Comparison of ENCODE assay signal across 24 cellular contexts in the genomic region with DNA sequence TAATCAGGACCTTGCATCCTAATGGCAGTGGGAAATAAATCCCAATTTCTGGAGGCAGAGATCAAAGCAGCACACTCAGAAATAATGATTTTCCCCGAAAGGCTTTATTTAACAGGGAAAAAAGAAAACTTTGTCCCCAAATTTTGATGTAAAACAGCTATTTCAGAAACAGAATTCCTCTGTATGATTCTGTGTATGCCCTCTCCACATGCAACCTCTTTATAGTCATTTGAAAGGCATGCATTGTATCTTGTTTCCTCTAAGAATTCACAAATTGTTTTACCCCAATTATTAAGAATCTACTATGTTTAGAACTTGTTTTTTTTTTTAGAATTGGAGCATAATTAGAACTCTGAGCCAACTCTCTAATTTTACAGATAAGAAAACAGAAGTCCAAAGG. TPM values are rescaled to one million over a fixed set of nuclear protein-coding genes. Genes with fewer than 3 reads are reported as not detected.
DNase-seq lines count a peak whose midpoint lies in the region; ATAC-seq, FAIRE-seq and TF ChIP-seq lines count a peak whose summit lies in the region.
"Had no signal": no experiment of that assay in that cellular context is flagged by ENCODE, and none has a peak within 500 bp of the region (broad histone marks: within the 10 kb centered on the region; RNA-seq: fewer than 3 reads in every experiment).

No MANE protein-coding gene starts in this region.

- no peak for TF ChIP-seq EP300 in A549 (IDR thresholded peaks at IDR 0.05)

- peaks cover 14% of the 10 kb centered on the region for H3K4me1 Mint-ChIP-seq in activated CD4-positive, alpha-beta memory T cell treated with anti-CD3 and anti-CD28 coated beads, Interleukin-2, amount 10 ng/mL, durations not matched to agents 7 days and 5 days
- peaks cover 8% of the 10 kb centered on the region for H3K4me1 Mint-ChIP-seq in T-helper 2 cell treated with Interferon-gamma antibody and Interleukin-4, amounts not matched to agents 5 μg/mL and 100 μg/mL, for 36 hours (ENCODE audit: low read depth)

- H3K36me3 Mint-ChIP-seq in activated CD4-positive, alpha-beta memory T cell treated with anti-CD3 and anti-CD28 coated beads, Interleukin-2, amount 10 ng/mL, durations not matched to agents 7 days and 5 days (ENCODE audit: low read depth): peaks cover 8% of the 10 kb centered on the region
- peaks cover 13% of the 10 kb centered on the region for H3K36me3 Mint-ChIP-seq in T-helper 2 cell treated with Interferon-gamma antibody and Interleukin-4, amounts not matched to agents 5 μg/mL and 100 μg/mL, for 36 hours (ENCODE audit: low read depth)

- peak overlapping the region; percentile 18 to 26; a peak in 3 of 6 replicates for H3K27ac ChIP-seq in A549
- peak overlapping the region; percentile 96 for H3K27ac ChIP-seq in HUES48 (ENCODE audit: low read depth, low read length)
- peak overlapping the region; percentile 59 for H3K27ac ChIP-seq in iPS-20b (ENCODE audit: low read length)
- no peak overlapping the region for H3K27ac ChIP-seq in tibial artery
- H3K27ac ChIP-seq: BLaER1, ovary, right atrium auricular region had no signal

- H3K4me3 Mint-ChIP-seq in activated CD4-positive, alpha-beta memory T cell treated with anti-CD3 and anti-CD28 coated beads, Interleukin-2, amount 10 ng/mL, durations not matched to agents 7 days and 5 days: no peak overlapping the region
- no peak overlapping the region for H3K4me3 Mint-ChIP-seq in T-helper 2 cell treated with Interferon-gamma antibody and Interleukin-4, amounts not matched to agents 5 μg/mL and 100 μg/mL, for 36 hours
- H3K4me3 Mint-ChIP-seq: activated CD4-positive, alpha-beta T cell treated with anti-CD3 and anti-CD28 coated beads for 36 hours; activated T-cell treated with anti-CD3 and anti-CD28 coated beads, Interleukin-2, amount 50 U/mL, for 4 hours; memory B cell had no signal

- intact Hi-C loops in tibial artery (cut with DNase I; ENCODE audit: low total_unique reads): no loop called here

- H3K27ac Mint-ChIP-seq in activated CD4-positive, alpha-beta memory T cell treated with anti-CD3 and anti-CD28 coated beads, Interleukin-2, amount 10 ng/mL, durations not matched to agents 7 days and 5 days: no peak overlapping the region
- H3K27ac Mint-ChIP-seq in T-helper 2 cell treated with Interferon-gamma antibody and Interleukin-4, amounts not matched to agents 5 μg/mL and 100 μg/mL, for 36 hours: no peak overlapping the region
- H3K27ac Mint-ChIP-seq: activated CD4-positive, alpha-beta T cell treated with anti-CD3 and anti-CD28 coated beads for 36 hours; memory B cell had no signal

- FAIRE-seq in A549 (lab: Jason Lieb, UNC): no peak
- FAIRE-seq: frontal cortex had no signal

- POLR2A ChIA-PET in A549 (lab: Yijun Ruan, JAX): no interaction called here
- POLR2A ChIA-PET in activated CD4-positive, alpha-beta memory T cell treated with anti-CD3 and anti-CD28 coated beads, Interleukin-2, amount 10 ng/mL, durations not matched to agents 7 days and 5 days (lab: Charles Lee): no interaction called here

- H3K9me3 Mint-ChIP-seq in activated CD4-positive, alpha-beta memory T cell treated with anti-CD3 and anti-CD28 coated beads, Interleukin-2, amount 10 ng/mL, durations not matched to agents 7 days and 5 days: no peaks in the 10 kb centered on the region
- H3K9me3 Mint-ChIP-seq in T-helper 2 cell treated with Interferon-gamma antibody and Interleukin-4, amounts not matched to agents 5 μg/mL and 100 μg/mL, for 36 hours: no peaks in the 10 kb centered on the region
- H3K9me3 Mint-ChIP-seq: activated T-cell treated with anti-CD3 and anti-CD28 coated beads, Interleukin-2, amount 50 U/mL, for 4 hours; memory B cell had no signal

- CTCF ChIA-PET in A549 (lab: Yijun Ruan, JAX): interaction anchor here (0.7 kb wide), 1 partner anchor 210 kb away, joined by 3 read pairs; no protein-coding TSS in a partner anchor
- CTCF ChIA-PET in activated CD4-positive, alpha-beta memory T cell treated with anti-CD3 and anti-CD28 coated beads, Interleukin-2, amount 10 ng/mL, durations not matched to agents 7 days and 5 days (lab: Charles Lee): no interaction called here

- H3K4me3 ChIP-seq in A549 (no peak overlapping the region), HUES48 (ENCODE audit: low read depth, low read length) (peak overlapping the region; percentile 45), iPS-20b (ENCODE audit: low read length) (peak overlapping the region; percentile 32), tibial artery (no peak overlapping the region)
- H3K4me3 ChIP-seq: BLaER1, ovary, right atrium auricular region had no signal

- no peaks in the 10 kb centered on the region for H3K27me3 Mint-ChIP-seq in activated CD4-positive, alpha-beta memory T cell treated with anti-CD3 and anti-CD28 coated beads, Interleukin-2, amount 10 ng/mL, durations not matched to agents 7 days and 5 days
- no peaks in the 10 kb centered on the region for H3K27me3 Mint-ChIP-seq in T-helper 2 cell treated with Interferon-gamma antibody and Interleukin-4, amounts not matched to agents 5 μg/mL and 100 μg/mL, for 36 hours (ENCODE audit: low read depth)
- H3K27me3 Mint-ChIP-seq: activated CD4-positive, alpha-beta T cell treated with anti-CD3 and anti-CD28 coated beads for 36 hours; memory B cell had no signal

- H3K9ac ChIP-seq in HUES48 (ENCODE audit: low read depth, low read length): peak overlapping the region; percentile 69
- peak overlapping the region; percentile 64 for H3K9ac ChIP-seq in iPS-20b (ENCODE audit: low read depth, low read length)
- H3K9ac ChIP-seq: BLaER1 had no signal

- TF ChIP-seq CTCF in A549 (IDR thresholded peaks at IDR 0.05) (no peak), tibial artery (IDR thresholded peaks at IDR 0.05) (no peak)

- no peak for ATAC-seq in A549
- ATAC-seq: activated CD4-positive, alpha-beta T cell treated with anti-CD3 and anti-CD28 coated beads for 36 hours; activated T-cell treated with anti-CD3 and anti-CD28 coated beads, Interleukin-2, amount 50 U/mL, for 4 hours; HCT116; left colon; Right ventricle myocardium inferior had no signal

- H3K36me3 ChIP-seq in HUES48 (ENCODE audit: control insufficient read depth, insufficient read depth, low read length) (peaks cover 9% of the 10 kb centered on the region), iPS-20b (ENCODE audit: insufficient read depth, low read depth, low read length) (peaks cover 9% of the 10 kb centered on the region), tibial artery (no peaks in the 10 kb centered on the region)
- H3K36me3 ChIP-seq: BLaER1, ovary, right atrium auricular region had no signal

- peaks cover 23% of the 10 kb centered on the region for H3K4me1 ChIP-seq in A549
- peaks cover 46% of the 10 kb centered on the region for H3K4me1 ChIP-seq in HUES48 (ENCODE audit: control insufficient read depth, insufficient read depth, low read length)
- peaks cover 26% of the 10 kb centered on the region; the same call in 1 of the 2 replicates for H3K4me1 ChIP-seq in iPS-20b (ENCODE audit: insufficient read depth, low read length)
- H3K4me1 ChIP-seq in tibial artery: peaks cover 0 to 14% (median 9%) of the 10 kb centered on the region in 4 donors

- 63% methylated on average over 1 of the region's 1 CpG for WGBS in A549 (ENCODE audit: missing lambda C conversion rate)

- H3K4me2 ChIP-seq in A549: peak overlapping the region; percentile 23; the same call in 1 of the 3 replicates
- H3K4me2 ChIP-seq: BLaER1 had no signal

- no peaks in the 10 kb centered on the region for H3K27me3 ChIP-seq in HUES48 (ENCODE audit: control insufficient read depth, insufficient read depth, low read length)
- no peaks in the 10 kb centered on the region for H3K27me3 ChIP-seq in iPS-20b (ENCODE audit: insufficient read depth, low read length)
- H3K27me3 ChIP-seq in tibial artery: no peaks in the 10 kb centered on the region
- H3K27me3 ChIP-seq: BLaER1, ovary, right atrium auricular region had no signal

- H3K9me3 ChIP-seq in A549: no peaks in the 10 kb centered on the region
- no peaks in the 10 kb centered on the region for H3K9me3 ChIP-seq in HUES48 (ENCODE audit: control insufficient read depth, insufficient read depth, low read length)
- H3K9me3 ChIP-seq in iPS-20b (ENCODE audit: insufficient read depth, low read depth, low read length): no peaks in the 10 kb centered on the region
- H3K9me3 ChIP-seq in tibial artery: no peaks in the 10 kb centered on the region
- H3K9me3 ChIP-seq: BLaER1, ovary, right atrium auricular region had no signal

- no peak for TF ChIP-seq POLR2A in A549 (IDR thresholded peaks at IDR 0.05; ENCODE audit: low read length)

- DNase-seq in A549 (ENCODE audit: low read depth in 1 of 2, low spot score in 1 of 2) (no peak), dedifferentiated amniotic fluid mesenchymal stem cell (ENCODE audit: extremely low spot score) (peak; percentile 29), globus pallidus (ENCODE audit: low spot score) (no peak), tibial artery (no peak)
- DNase-seq in activated CD4-positive, alpha-beta memory T cell treated with anti-CD3 and anti-CD28 coated beads, Interleukin-2, amount 10 ng/mL, durations not matched to agents 7 days and 5 days: no peak
- DNase-seq in T-helper 2 cell treated with Interferon-gamma antibody and Interleukin-4, amounts not matched to agents 5 μg/mL and 100 μg/mL, for 36 hours (ENCODE audit: low spot score): no peak
- DNase-seq: activated CD4-positive, alpha-beta T cell treated with anti-CD3 and anti-CD28 coated beads for 36 hours; activated naive CD4-positive, alpha-beta T cell; activated T-cell treated with anti-CD3 and anti-CD28 coated beads, Interleukin-2, amount 50 U/mL, for 4 hours; cortex of kidney; EL; left colon; NCI-H187 treated with DMSO at 0.1 percent for 48 hours; stimulated activated CD8-positive, alpha-beta memory T cell treated with anti-CD3 and anti-CD28 coated beads, Interleukin-4, amount 100 ng/mL, for 48 hours had no signal

- TF ChIP-seq RAD21 in A549 (conservative IDR thresholded peaks at IDR 0.05 in 1 of 2, IDR thresholded peaks at IDR 0.05 in 1 of 2): no peak

TF ChIP-seq in A549, 52 proteins besides CTCF, POLR2A, EP300 and RAD21 (continues in another document):
- no peak for TF ChIP-seq MAFK (IDR thresholded peaks at IDR 0.05; ENCODE audit: partially characterized antibody)

RNA-seq across cellular contexts. Expression of a gene that starts 2.7 kb away (rescaled TPM):
- polyA plus RNA-seq in A549 (2011; rRNA removed): 32.4 and 34.6 TPM in 2 replicates
- 3.8 and 4.5 TPM in 2 replicates for polyA plus RNA-seq in A549 (2012; cell fraction: cytosol; rRNA removed)
- 5.1 and 10.2 TPM in 2 replicates for polyA plus RNA-seq in A549 (2012; cell fraction: nucleus; rRNA removed)
- polyA plus RNA-seq in A549 (2017; fragmentation: RNase III; extraction: RNeasy Plus Mini Kit Qiagen cat#74134 plus additional on column Dnase treatment): 16.6 to 17.2 TPM (median 16.9 TPM) in 3 replicates
- polyA minus RNA-seq in A549 (2011; rRNA and poly(A)+ RNA removed): 35.8 and 42.7 TPM in 2 replicates
- 10 to 100 TPM; 48.3 to 51.8 TPM for total RNA-seq in activated CD4-positive, alpha-beta memory T cell treated with anti-CD3 and anti-CD28 coated beads, Interleukin-2, amount 10 ng/mL, durations not matched to agents 7 days and 5 days

RNA-seq across cellular contexts. Expression of a gene that starts 58.1 kb away (rescaled TPM):
- polyA plus RNA-seq in A549 (2011; rRNA removed) (0.19 and 0.41 TPM in 2 replicates), A549 (2017; fragmentation: RNase III; extraction: RNeasy Plus Mini Kit Qiagen cat#74134 plus additional on column Dnase treatment) (0.15 to 0.17 TPM in 2 of 3 replicates, not detected in the other)
- polyA plus RNA-seq in A549 (2012; cell fraction: cytosol; rRNA removed): not detected in 2 replicates
- polyA plus RNA-seq in A549 (2012; cell fraction: nucleus; rRNA removed): not detected in 2 replicates
- not detected in 2 replicates for polyA minus RNA-seq in A549 (2011; rRNA and poly(A)+ RNA removed)
- total RNA-seq in activated CD4-positive, alpha-beta memory T cell treated with anti-CD3 and anti-CD28 coated beads, Interleukin-2, amount 10 ng/mL, durations not matched to agents 7 days and 5 days: not detected
- total RNA-seq: activated CD4-positive, alpha-beta T cell treated with anti-CD3 and anti-CD28 coated beads for 36 hours; activated T-cell treated with anti-CD3 and anti-CD28 coated beads, Interleukin-2, amount 50 U/mL, for 4 hours; frontal cortex; right atrium auricular region; ureter had no signal

Comparison
In these comparisons a context has a peak if more than half of its experiments do, and no peak if none do; other contexts are left out.
1. H3K27ac ChIP-seq: peak in A549 (2 of 2), HUES48 (single experiment) and iPS-20b (single experiment); none in tibial artery (0 of 2).
2. H3K4me3 ChIP-seq: peak in HUES48 (single experiment) and iPS-20b (single experiment); none in A549 (single experiment) and tibial artery (0 of 2).